Comparison of ENCODE assay signal across 11 cellular contexts in genomic region chr11:14446701-14447169, GRCh38. TPM values are rescaled to one million over a fixed set of nuclear protein-coding genes. Genes with fewer than 3 reads are reported as not detected.
A peak's percentile ranks its signal among the peaks of the same experiment; 100 is the strongest.
DNase-seq lines count a peak whose midpoint lies in the region; ATAC-seq lines count a peak whose summit lies in the region.
"Had no signal": no experiment of that assay in that cellular context is flagged by ENCODE, and none has a peak within 500 bp of the region (broad histone marks: within the 10 kb centered on the region; RNA-seq: fewer than 3 reads in every experiment).

No MANE protein-coding gene starts in this region.

- CTCF ChIA-PET in activated CD8-positive, alpha-beta memory T cell treated with anti-CD3 and anti-CD28 coated beads, Interleukin-2, amount 10 ng/mL, durations not matched to agents 7 days and 5 days (lab: Charles Lee), result interaction anchor here (1.2 to 1.3 kb wide), 2 partner anchors 9 to 73 kb away, joined by 3 to 4 read pairs; no protein-coding TSS in a partner anchor

- H3K9me3 Mint-ChIP-seq in memory B cell, result no peaks in the 10 kb centered on the region
- H3K9me3 Mint-ChIP-seq in activated CD8-positive, alpha-beta memory T cell treated with anti-CD3 and anti-CD28 coated beads, Interleukin-2, amount 10 ng/mL, durations not matched to agents 7 days and 5 days (ENCODE audit: low read depth), result no peaks in the 10 kb centered on the region

- H3K27ac Mint-ChIP-seq in memory B cell, result peak overlapping the region; percentile 77
- H3K27ac Mint-ChIP-seq in activated CD8-positive, alpha-beta memory T cell treated with anti-CD3 and anti-CD28 coated beads, Interleukin-2, amount 10 ng/mL, durations not matched to agents 7 days and 5 days, result no peak overlapping the region

- no peak overlapping the region for H3K27ac ChIP-seq in caudate nucleus (ENCODE audit: low read depth, low read length)
- H3K27ac ChIP-seq: spleen had no signal

- H3K27me3 Mint-ChIP-seq in memory B cell, result no peaks in the 10 kb centered on the region
- no peaks in the 10 kb centered on the region for H3K27me3 Mint-ChIP-seq in activated CD8-positive, alpha-beta memory T cell treated with anti-CD3 and anti-CD28 coated beads, Interleukin-2, amount 10 ng/mL, durations not matched to agents 7 days and 5 days
- H3K27me3 Mint-ChIP-seq: naive thymus-derived CD4-positive, alpha-beta T cell had no signal

- DNase-seq in EL (peak; percentile 78), astrocyte of the hippocampus (ENCODE audit: low read depth, low spot score) (peak; percentile 41), memory B cell (ENCODE audit: low spot score in 2 of 2) (no peak), NCI-H2196 (lab: John Stamatoyannopoulos, UW; ENCODE audit: unreplicated experiment) (no peak), caudate nucleus (lab: John Stamatoyannopoulos, UW) (no peak), hepatic stellate cell (ENCODE audit: low spot score) (no peak)
- no peak for DNase-seq in activated CD8-positive, alpha-beta memory T cell treated with anti-CD3 and anti-CD28 coated beads, Interleukin-2, amount 10 ng/mL, durations not matched to agents 7 days and 5 days
- DNase-seq: GOT3; naive thymus-derived CD4-positive, alpha-beta T cell; spleen had no signal

- ATAC-seq in HG03354 (IDR thresholded peaks at IDR 0.05; ENCODE audit: poor library complexity, severe bottlenecking, unreplicated experiment) (peak; percentile 78), memory B cell (ENCODE audit: low read depth) (peak; percentile 33)
- no peak for ATAC-seq in activated CD8-positive, alpha-beta memory T cell treated with anti-CD3 and anti-CD28 coated beads, Interleukin-2, amount 10 ng/mL, durations not matched to agents 7 days and 5 days
- ATAC-seq: naive thymus-derived CD4-positive, alpha-beta T cell had no signal

- no peak overlapping the region for H3K4me3 Mint-ChIP-seq in memory B cell
- no peak overlapping the region for H3K4me3 Mint-ChIP-seq in activated CD8-positive, alpha-beta memory T cell treated with anti-CD3 and anti-CD28 coated beads, Interleukin-2, amount 10 ng/mL, durations not matched to agents 7 days and 5 days
- H3K4me3 Mint-ChIP-seq: naive thymus-derived CD4-positive, alpha-beta T cell had no signal

- H3K36me3 Mint-ChIP-seq in memory B cell, result peaks cover 4% of the 10 kb centered on the region
- H3K36me3 Mint-ChIP-seq in activated CD8-positive, alpha-beta memory T cell treated with anti-CD3 and anti-CD28 coated beads, Interleukin-2, amount 10 ng/mL, durations not matched to agents 7 days and 5 days, result peaks cover 14% of the 10 kb centered on the region

- H3K4me1 Mint-ChIP-seq in memory B cell, result peaks cover 9% of the 10 kb centered on the region
- H3K4me1 Mint-ChIP-seq in activated CD8-positive, alpha-beta memory T cell treated with anti-CD3 and anti-CD28 coated beads, Interleukin-2, amount 10 ng/mL, durations not matched to agents 7 days and 5 days, result peaks cover 23% of the 10 kb centered on the region

RNA-seq across cellular contexts. Expression of gene COPB1, which starts 52.9 kb away (rescaled TPM):
- 100 to 1,000 TPM in 1 of 2 experiments, 10 to 100 TPM in 1; 74.7 to 106 TPM for total RNA-seq in activated CD8-positive, alpha-beta memory T cell treated with anti-CD3 and anti-CD28 coated beads, Interleukin-2, amount 10 ng/mL, durations not matched to agents 7 days and 5 days

Comparison
In these comparisons a context has a peak if more than half of its experiments do, and no peak if none do; other contexts are left out.
1. DNase-seq: peak in EL (single experiment) and astrocyte of the hippocampus (single experiment); none in memory B cell (0 of 2), NCI-H2196 (single experiment), caudate nucleus (0 of 61), hepatic stellate cell (single experiment) and activated CD8-positive, alpha-beta memory T cell treated with anti-CD3 and anti-CD28 coated beads, Interleukin-2, amount 10 ng/mL, durations not matched to agents 7 days and 5 days (single experiment).